In the genomic region with DNA sequence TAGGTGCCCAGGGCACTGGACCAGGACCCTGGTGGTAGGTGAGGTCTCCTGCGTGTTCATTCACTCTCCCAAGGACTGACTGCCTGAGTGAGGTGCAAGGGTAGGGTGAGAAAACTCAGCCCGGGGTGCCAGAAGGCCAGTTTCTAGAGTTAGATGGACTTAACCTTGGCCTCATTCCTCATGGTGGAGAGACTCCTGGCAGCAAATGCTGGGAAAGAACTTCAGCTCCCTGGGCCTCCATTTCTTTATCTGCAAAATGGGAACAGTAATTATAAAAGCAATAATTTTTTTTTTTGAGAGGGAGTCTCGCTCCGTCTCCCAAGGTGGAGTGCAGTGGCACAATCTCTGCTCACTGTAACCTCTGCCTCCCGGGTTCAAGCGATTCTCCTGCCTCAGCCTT, we compare ENCODE assay signal across 13 cellular contexts. TPM values are rescaled to one million over a fixed set of nuclear protein-coding genes. Genes with fewer than 3 reads are reported as not detected.
DNase-seq lines count a peak whose midpoint lies in the region; ATAC-seq and TF ChIP-seq lines count a peak whose summit lies in the region.
"Had no signal": no experiment of that assay in that cellular context is flagged by ENCODE, and none has a peak within 500 bp of the region (broad histone marks: within the 10 kb centered on the region; RNA-seq: fewer than 3 reads in every experiment).

No MANE protein-coding gene starts in this region.

- no peak for ATAC-seq in left ventricle myocardium superior
- ATAC-seq: upper lobe of right lung had no signal

- DNase-seq in cardiac muscle cell (ENCODE audit: low read depth in 1 of 2, low spot score in 1 of 2) (no peak), left ventricle myocardium superior (no peak), hepatocyte (ENCODE audit: low spot score) (no peak), uterus (no peak), SW480 (ENCODE audit: low spot score) (no peak), G401 (ENCODE audit: low spot score) (no peak), hepatic stellate cell (ENCODE audit: low spot score) (no peak)
- DNase-seq: NCI-H187 treated with DMSO at 0.1 percent for 48 hours, OCI-M1, posterior cingulate gyrus, upper lobe of right lung, WERI-Rb-1 had no signal

- no peak for TF ChIP-seq CTCF in cardiac muscle cell (IDR thresholded peaks at IDR 0.05; ENCODE audit: low read depth, low read length)
- no peak for TF ChIP-seq CTCF in SU-DHL-6 (IDR thresholded peaks at IDR 0.05; ENCODE audit: insufficient read depth, low read length, poor library complexity, severe bottlenecking)
- TF ChIP-seq CTCF in hepatocyte (IDR thresholded peaks at IDR 0.05; ENCODE audit: poor library complexity), result no peak
- no peak for TF ChIP-seq CTCF in uterus (IDR thresholded peaks at IDR 0.05)

- H3K4me3 ChIP-seq in cardiac muscle cell, result no peak overlapping the region
- no peak overlapping the region for H3K4me3 ChIP-seq in SU-DHL-6 (ENCODE audit: insufficient read depth, low read length, poor library complexity, severe bottlenecking)
- H3K4me3 ChIP-seq in hepatocyte, result no peak overlapping the region
- no peak overlapping the region for H3K4me3 ChIP-seq in uterus

- no peak overlapping the region for H3K9ac ChIP-seq in SU-DHL-6 (ENCODE audit: low read length)

- TF ChIP-seq POLR2A in uterus (IDR thresholded peaks at IDR 0.05), result no peak

- H3K27me3 ChIP-seq in cardiac muscle cell (no peaks in the 10 kb centered on the region), SU-DHL-6 (ENCODE audit: low read length) (no peaks in the 10 kb centered on the region), hepatocyte (no peaks in the 10 kb centered on the region), uterus (no peaks in the 10 kb centered on the region)
- H3K27me3 ChIP-seq: upper lobe of right lung had no signal

- H3K9me3 ChIP-seq in cardiac muscle cell (ENCODE audit: low read depth) (no peaks in the 10 kb centered on the region), SU-DHL-6 (ENCODE audit: insufficient read depth, low read length) (no peaks in the 10 kb centered on the region), hepatocyte (ENCODE audit: low read depth) (no peaks in the 10 kb centered on the region), uterus (no peaks in the 10 kb centered on the region)
- H3K9me3 ChIP-seq: upper lobe of right lung had no signal

- H4K20me1 ChIP-seq in SU-DHL-6 (ENCODE audit: low read depth, low read length), result no peaks in the 10 kb centered on the region
- peaks cover 6% of the 10 kb centered on the region for H4K20me1 ChIP-seq in hepatocyte (ENCODE audit: insufficient read depth, poor library complexity, severe bottlenecking)

- peaks cover 38% of the 10 kb centered on the region for H3K4me1 ChIP-seq in cardiac muscle cell (ENCODE audit: low read depth)
- peaks cover 69% of the 10 kb centered on the region for H3K4me1 ChIP-seq in hepatocyte (ENCODE audit: insufficient read depth)
- peaks cover 18 to 50% of the 10 kb centered on the region in 2 donors for H3K4me1 ChIP-seq in uterus

- no peaks in the 10 kb centered on the region; the same call in 1 of the 2 replicates for H3F3A ChIP-seq in SU-DHL-6 (ENCODE audit: insufficient read depth)

- H3K9me2 ChIP-seq in SU-DHL-6 (replicated peaks; ENCODE audit: insufficient read depth, low read length), result no peaks in the 10 kb centered on the region
- H3K9me2 ChIP-seq in hepatocyte (replicated peaks; ENCODE audit: insufficient read depth), result no peaks in the 10 kb centered on the region

- 93% methylated on average over 6 of the region's 6 CpGs for WGBS in hepatocyte (ENCODE audit: low lambda C conversion rate, missing lambda C conversion rate)

- peak overlapping the region; percentile 79 for H3K4me2 ChIP-seq in SU-DHL-6 (ENCODE audit: low read depth, low read length, poor library complexity, severe bottlenecking)
- peak overlapping the region; percentile 98 for H3K4me2 ChIP-seq in hepatocyte

- H2AFZ ChIP-seq in SU-DHL-6 (ENCODE audit: low read depth, low read length, severe bottlenecking) (no peak overlapping the region), hepatocyte (no peak overlapping the region)

- in situ Hi-C loops in G401 (cut with HindIII; ENCODE audit: low sequenced_read_pairs), result no loop called here

- peak overlapping the region; percentile 60 for H3K27ac ChIP-seq in cardiac muscle cell
- no peak overlapping the region for H3K27ac ChIP-seq in SU-DHL-6 (ENCODE audit: low read depth, low read length)
- peak overlapping the region; percentile 64 for H3K27ac ChIP-seq in hepatocyte
- H3K27ac ChIP-seq in uterus, result peak overlapping the region; percentile 93 to 95
- H3K27ac ChIP-seq: WERI-Rb-1 had no signal

- intact Hi-C loops in left ventricle myocardium superior (cut with micrococcal nuclease) (no loop called here), uterus (cut with DNase I; ENCODE audit: low total_unique reads) (no loop called here)

- H3K36me3 ChIP-seq in cardiac muscle cell (no peaks in the 10 kb centered on the region), SU-DHL-6 (ENCODE audit: low read length) (no peaks in the 10 kb centered on the region), hepatocyte (replicated peaks; ENCODE audit: insufficient read depth, low read depth) (no peaks in the 10 kb centered on the region), uterus (no peaks in the 10 kb centered on the region)
- H3K36me3 ChIP-seq: upper lobe of right lung, WERI-Rb-1 had no signal

- H3K79me2 ChIP-seq in SU-DHL-6 (ENCODE audit: insufficient read depth, low read length) (peaks cover 23% of the 10 kb centered on the region), hepatocyte (peaks cover 45% of the 10 kb centered on the region)

RNA-seq across cellular contexts. Expression of a gene that starts 47.7 kb away (rescaled TPM):
- total RNA-seq in cardiac muscle cell, result 160 and 202 TPM in 2 replicates
- 150 and 191 TPM in 2 replicates for polyA plus RNA-seq in cardiac muscle cell
- 82.7 TPM for total RNA-seq in left ventricle myocardium superior
- 51.2 and 57.2 TPM in 2 replicates for total RNA-seq in hepatocyte
- 96.1 and 97.4 TPM in 2 replicates for polyA plus RNA-seq in hepatocyte
- 100 to 1,000 TPM in 3 of 4 donors, 10 to 100 TPM in 1; 56.2 to 177 (median 127) TPM for total RNA-seq in uterus
- 80.9 and 98.8 TPM in 2 replicates for total RNA-seq in G401 (2014; rRNA removed; shearing (Covaris generic))

RNA-seq across cellular contexts. Expression of a gene that starts 58.4 kb away (rescaled TPM):
- total RNA-seq in cardiac muscle cell (36.0 and 38.3 TPM in 2 replicates), left ventricle myocardium superior (12.0 TPM), hepatocyte (11.4 and 22.6 TPM in 2 replicates), uterus (10 to 100 TPM; 11.8 to 74.3 (median 20.9) TPM)
- polyA plus RNA-seq in cardiac muscle cell (21.9 and 34.2 TPM in 2 replicates), hepatocyte (27.6 and 31.9 TPM in 2 replicates)
- total RNA-seq in G401 (2014; rRNA removed; shearing (Covaris generic)), result 30.2 and 44.8 TPM in 2 replicates
